Comparison of ENCODE assay signal across 23 cellular contexts in genomic region chr10:18767981-18768380, GRCh38.
"Had no signal": no experiment of that assay in that cellular context is flagged by ENCODE, and none has a peak within 500 bp of the region (broad histone marks: within the 10 kb centered on the region; RNA-seq: fewer than 3 reads in every experiment).

No MANE protein-coding gene starts in this region.

- DNase-seq: activated CD4-positive, alpha-beta memory T cell treated with anti-CD3 and anti-CD28 coated beads for 36 hours; activated CD4-positive, alpha-beta T cell treated with anti-CD3 and anti-CD28 coated beads for 1 hour; activated CD4-positive, alpha-beta T cell treated with anti-CD3 and anti-CD28 coated beads, Interleukin-2, amount 10 ng/mL, durations not matched to agents 7 days and 5 days; activated CD8-positive, alpha-beta memory T cell treated with anti-CD3 and anti-CD28 coated beads for 24 hours; activated gamma-delta T cell treated with Interleukin-2 at 50 U/mL for 16 hours; activated naive CD4-positive, alpha-beta T cell treated with anti-CD3 and anti-CD28 coated beads, Interleukin-2, amount 10 ng/mL, durations not matched to agents 7 days and 5 days; activated naive CD8-positive, alpha-beta T cell treated with anti-CD3 and anti-CD28 coated beads for 36 hours; activated T-cell treated with anti-CD3 and anti-CD28 coated beads, Interleukin-2, amount 50 U/mL, for 48 hours; brain microvascular endothelial cell; cerebellar nuclear complex; KG1; NCI-H1092; NCI-H1417; NCI-H1930; NCI-H2107; NCI-H2171 treated with DMSO at 0.1 percent for 48 hours; NCI-H510A treated with DMSO at 0.1 percent for 48 hours; NCI-H69; PC-9; SHP77 treated with DMSO at 0.1 percent for 48 hours had no signal

- H3K27ac ChIP-seq: brain microvascular endothelial cell, coronary artery, PC-9 had no signal

- H3K4me2 ChIP-seq: PC-9 had no signal

- H3K36me3 ChIP-seq: brain microvascular endothelial cell had no signal

- H3K27me3 ChIP-seq: brain microvascular endothelial cell had no signal

- ATAC-seq: activated T-helper 17 cell treated with anti-CD3 and anti-CD28 coated beads, Interleukin-2, amount 50 U/mL, for 72 hours; WTC11 had no signal

- H3K4me3 ChIP-seq: coronary artery, PC-9 had no signal
